1 cellular context compared by ENCODE assay signal in genomic region chr1:207673399-207673798, GRCh38.
TF ChIP-seq lines count a peak whose summit lies in the region.

No MANE protein-coding gene starts in this region.

TF ChIP-seq in K562, 482 proteins besides CTCF, POLR2A, EP300 and RAD21 (continued from another document):
- TF ChIP-seq PHF21A (IDR thresholded peaks at IDR 0.05; ENCODE audit: borderline replicate concordance, low read depth) (no peak), FOS (IDR thresholded peaks at IDR 0.05; ENCODE audit: extremely low read depth, insufficient read length) (no peak), TCFL5 (CRISPR knock-in tag; conservative IDR thresholded peaks at IDR 0.05) (no peak), ATF3 (IDR thresholded peaks at IDR 0.05) (0 out of 2 replicates have a peak, but pooled peaks have one; percentile 33), ATF3 (CRISPR knock-in tag; conservative IDR thresholded peaks at IDR 0.05) (no peak), SMARCE1 (IDR thresholded peaks at IDR 0.05) (peak; percentile 37; the same call in 1 of the 2 replicates), JUND (IDR thresholded peaks at IDR 0.05; ENCODE audit: borderline replicate concordance, low read depth, low read length) (peak; percentile 44; the same call in 1 of the 2 replicates), JUND (tag; IDR thresholded peaks at IDR 0.05; ENCODE audit: borderline replicate concordance, low read depth, low read length) (no peak), FOXA3 (CRISPR knock-in tag; conservative IDR thresholded peaks at IDR 0.05 in 1 of 2, IDR thresholded peaks at IDR 0.05 in 1 of 2) (no peak), CBX5 (IDR thresholded peaks at IDR 0.05; ENCODE audit: borderline replicate concordance, low read depth) (no peak), C11orf30 (IDR thresholded peaks at IDR 0.05; ENCODE audit: low read depth) (peak; percentile 87), NFE2L1 (tag; IDR thresholded peaks at IDR 0.05; ENCODE audit: borderline replicate concordance, low read depth) (0 out of 2 replicates have a peak, but pooled peaks have one; percentile 6), EGR1 (conservative IDR thresholded peaks at IDR 0.05) (no peak), MAFF (IDR thresholded peaks at IDR 0.05; ENCODE audit: low read length) (peak; percentile 65), ADNP (tag; IDR thresholded peaks at IDR 0.05) (no peak)
- TF ChIP-seq, protein P1, sequence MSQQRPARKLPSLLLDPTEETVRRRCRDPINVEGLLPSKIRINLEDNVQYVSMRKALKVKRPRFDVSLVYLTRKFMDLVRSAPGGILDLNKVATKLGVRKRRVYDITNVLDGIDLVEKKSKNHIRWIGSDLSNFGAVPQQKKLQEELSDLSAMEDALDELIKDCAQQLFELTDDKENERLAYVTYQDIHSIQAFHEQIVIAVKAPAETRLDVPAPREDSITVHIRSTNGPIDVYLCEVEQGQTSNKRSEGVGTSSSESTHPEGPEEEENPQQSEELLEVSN (IDR thresholded peaks at IDR 0.05; ENCODE audit: borderline replicate concordance in 1 of 2, extremely low read depth in 1 of 2, insufficient read depth in 1 of 2, insufficient read length in 1 of 2, low read depth in 1 of 2, low read length in 1 of 2, poor library complexity in 1 of 2, severe bottlenecking in 1 of 2), result no peak
TF ChIP-seq in K562: peak in this region for 27.
